Comparison of ENCODE assay signal across 8 cellular contexts in genomic region chr2:20015482-20016083, GRCh38. TPM values are rescaled to one million over a fixed set of nuclear protein-coding genes. Genes with fewer than 3 reads are reported as not detected.
DNase-seq lines count a peak whose midpoint lies in the region; ATAC-seq, FAIRE-seq and TF ChIP-seq lines count a peak whose summit lies in the region.

No MANE protein-coding gene starts in this region.

- H3K4me3 Mint-ChIP-seq in immature natural killer cell, result no peak overlapping the region

- peaks cover 13% of the 10 kb centered on the region for H3K4me1 ChIP-seq in suprapubic skin

- in situ Hi-C loops in astrocyte of the spinal cord (cut with HindIII; ENCODE audit: low sequenced_read_pairs), result no loop called here

- H3K4me3 ChIP-seq in astrocyte of the spinal cord (ENCODE audit: low read depth, low read length) (no peak overlapping the region), suprapubic skin (no peak overlapping the region)

- no peaks in the 10 kb centered on the region for H3K9me3 ChIP-seq in suprapubic skin

- H3K27me3 Mint-ChIP-seq in immature natural killer cell (ENCODE audit: low read depth in 3 of 3), result peaks cover 7 to 20% (median 18%) of the 10 kb centered on the region in 3 donors

- no peak for FAIRE-seq in GM19239 (lab: Jason Lieb, UNC)

- peak; percentile 47 for TF ChIP-seq CTCF in astrocyte of the spinal cord (IDR thresholded peaks at IDR 0.05; ENCODE audit: low read depth, low read length)
- TF ChIP-seq CTCF in suprapubic skin (IDR thresholded peaks at IDR 0.05), result peak; percentile 48 to 68

- TF ChIP-seq EP300 in suprapubic skin (IDR thresholded peaks at IDR 0.05), result no peak

- no peak overlapping the region for H3K27ac Mint-ChIP-seq in immature natural killer cell

- TF ChIP-seq POLR2A in suprapubic skin (IDR thresholded peaks at IDR 0.05), result no peak

- no peak overlapping the region for H3K27ac ChIP-seq in suprapubic skin

- peaks cover 0 to 8% (median 0%) of the 10 kb centered on the region in 3 donors for H3K36me3 Mint-ChIP-seq in immature natural killer cell

- peaks cover 16% of the 10 kb centered on the region for H3K27me3 ChIP-seq in suprapubic skin

- WGBS in suprapubic skin, result 17% methylated on average over 2 of the region's 2 CpGs

- no peaks in the 10 kb centered on the region for H3K36me3 ChIP-seq in suprapubic skin

- no peak for ATAC-seq in GM18870 (IDR thresholded peaks at IDR 0.05; ENCODE audit: unreplicated experiment)

- DNase-seq in AML-193 (lab: John Stamatoyannopoulos, UW), result peak; percentile 19 to 26
- peak; percentile 43 for DNase-seq in GM19239 (ENCODE audit: insufficient read length, low spot score)
- peak; percentile 12 for DNase-seq in NCI-H2171 (lab: John Stamatoyannopoulos, UW)
- peak; percentile 67 for DNase-seq in astrocyte of the spinal cord (ENCODE audit: low read depth, low spot score)
- DNase-seq in immature natural killer cell, result peak; percentile 17 to 36 (median 24)
- no peak for DNase-seq in suprapubic skin (ENCODE audit: low spot score in 2 of 2)
- no peak for DNase-seq in activated naive CD4-positive, alpha-beta T cell treated with anti-CD3 and anti-CD28 coated beads, Interleukin-2, amount 50 U/mL, for 16 hours

- peaks cover 0 to 6% (median 0%) of the 10 kb centered on the region in 6 donors for H3K9me3 Mint-ChIP-seq in immature natural killer cell

- H3K4me1 Mint-ChIP-seq in immature natural killer cell, result peaks cover 13 to 15% of the 10 kb centered on the region in 2 donors

RNA-seq across cellular contexts. Expression of gene MATN3, which starts 3.1 kb away (rescaled TPM):
- polyA plus RNA-seq in immature natural killer cell, result not detected
- total RNA-seq in suprapubic skin, result under 1 TPM; 0.34 to 0.76 (median 0.60) TPM

RNA-seq across cellular contexts. Expression of gene WDR35, which starts 25.7 kb away (rescaled TPM):
- polyA plus RNA-seq in immature natural killer cell, result 1 to 10 TPM; 2.3 to 2.7 (median 2.4) TPM
- total RNA-seq in suprapubic skin, result 10 to 100 TPM in 2 of 4 donors, 1 to 10 TPM in 2; 2.9 to 10.9 (median 6.9) TPM

RNA-seq across cellular contexts. Expression of gene LAPTM4A, which starts 35.8 kb away (rescaled TPM):
- polyA plus RNA-seq in immature natural killer cell, result 100 to 1,000 TPM; 116 to 164 (median 153) TPM
- total RNA-seq in suprapubic skin, result 100 to 1,000 TPM in 3 of 4 donors, 10 to 100 TPM in 1; 88.8 to 159 (median 128) TPM

Comparison
In these comparisons a context has a peak if more than half of its experiments do, and no peak if none do; other contexts are left out.
1. DNase-seq: peak in AML-193 (2 of 2), GM19239 (single experiment), NCI-H2171 (single experiment), astrocyte of the spinal cord (single experiment) and immature natural killer cell (3 of 3); none in suprapubic skin (0 of 2) and activated naive CD4-positive, alpha-beta T cell treated with anti-CD3 and anti-CD28 coated beads, Interleukin-2, amount 50 U/mL, for 16 hours (single experiment).